9 cellular contexts compared by ENCODE assay signal in genomic region chr1:169484107-169484506, GRCh38. TPM values are rescaled to one million over a fixed set of nuclear protein-coding genes. Genes with fewer than 3 reads are reported as not detected.
DNase-seq lines count a peak whose midpoint lies in the region; ATAC-seq and TF ChIP-seq lines count a peak whose summit lies in the region.
"Had no signal": no experiment of that assay in that cellular context is flagged by ENCODE, and none has a peak within 500 bp of the region (broad histone marks: within the 10 kb centered on the region; RNA-seq: fewer than 3 reads in every experiment).

No MANE protein-coding gene starts in this region.

- H3K36me3 ChIP-seq in CD4-positive, CD25-positive, alpha-beta regulatory T cell (ENCODE audit: control insufficient read depth, insufficient read depth, low read length), result no peaks in the 10 kb centered on the region
- H3K36me3 ChIP-seq in breast epithelium (no peaks in the 10 kb centered on the region), WERI-Rb-1 (no peaks in the 10 kb centered on the region)

- ATAC-seq in CD4-positive, CD25-positive, alpha-beta regulatory T cell (ENCODE audit: low read depth in 2 of 2), result no peak
- no peak for ATAC-seq in naive B cell (ENCODE audit: low read depth in 2 of 2)
- no peak for ATAC-seq in HG03520 (IDR thresholded peaks at IDR 0.05; ENCODE audit: unreplicated experiment)

- peaks cover 5% of the 10 kb centered on the region for H3K27me3 Mint-ChIP-seq in CD4-positive, CD25-positive, alpha-beta regulatory T cell
- peaks cover 0 to 4% (median 0%) of the 10 kb centered on the region in 3 donors for H3K27me3 Mint-ChIP-seq in naive B cell

- H3K4me3 ChIP-seq in CD4-positive, CD25-positive, alpha-beta regulatory T cell (ENCODE audit: low read depth, low read length), result peak overlapping the region; percentile 93
- H3K4me3 ChIP-seq in breast epithelium, result peak overlapping the region; percentile 87 to 94 (median 92)
- H3K4me3 ChIP-seq in WERI-Rb-1 (ENCODE audit: low read depth, low read length), result no peak overlapping the region

- intact Hi-C loops in breast epithelium (cut with DNase I; ENCODE audit: low total_unique reads), result no loop called here

- H3K4me1 Mint-ChIP-seq in CD4-positive, CD25-positive, alpha-beta regulatory T cell, result peaks cover 22 to 58% (median 43%) of the 10 kb centered on the region in 4 donors
- peaks cover 20 to 32% (median 27%) of the 10 kb centered on the region in 3 donors for H3K4me1 Mint-ChIP-seq in naive B cell

- DNase-seq in CD4-positive, CD25-positive, alpha-beta regulatory T cell, result no peak
- peak; percentile 59 for DNase-seq in NCI-H1105 treated with DMSO at 0.1 percent for 48 hours (lab: John Stamatoyannopoulos, UW)
- DNase-seq in breast epithelium (ENCODE audit: low spot score in 2 of 2), result no peak
- no peak for DNase-seq in naive B cell
- no peak for DNase-seq in GM19240 (ENCODE audit: insufficient read length, low spot score)
- DNase-seq in NOMO-1 treated with DMSO at 0.1 percent for 48 hours (lab: John Stamatoyannopoulos, UW; ENCODE audit: unreplicated experiment), result no peak
- no peak for DNase-seq in WERI-Rb-1

- no peaks in the 10 kb centered on the region for H3K36me3 Mint-ChIP-seq in CD4-positive, CD25-positive, alpha-beta regulatory T cell
- no peaks in the 10 kb centered on the region for H3K36me3 Mint-ChIP-seq in naive B cell

- no peaks in the 10 kb centered on the region for H3K9me3 ChIP-seq in CD4-positive, CD25-positive, alpha-beta regulatory T cell (ENCODE audit: control insufficient read depth in 2 of 2, low read length in 2 of 2)
- H3K9me3 ChIP-seq in breast epithelium (no peaks in the 10 kb centered on the region), WERI-Rb-1 (ENCODE audit: severe bottlenecking) (no peaks in the 10 kb centered on the region)

- peak overlapping the region in 1 of 3 donors; percentile 2 for H3K27ac Mint-ChIP-seq in CD4-positive, CD25-positive, alpha-beta regulatory T cell
- peak overlapping the region in 3 of 6 donors; percentile 11 to 72 (median 55) for H3K27ac Mint-ChIP-seq in naive B cell

- no peak overlapping the region for H3K27ac ChIP-seq in CD4-positive, CD25-positive, alpha-beta regulatory T cell (ENCODE audit: insufficient read depth, low read length, poor library complexity, severe bottlenecking)
- H3K27ac ChIP-seq in breast epithelium, result peak overlapping the region; percentile 99
- no peak overlapping the region for H3K27ac ChIP-seq in WERI-Rb-1

- H3K4me3 Mint-ChIP-seq in CD4-positive, CD25-positive, alpha-beta regulatory T cell, result peak overlapping the region; percentile 95 to 97 (median 96)
- H3K4me3 Mint-ChIP-seq in naive B cell, result peak overlapping the region; percentile 0 to 94 (median 71)

- no peaks in the 10 kb centered on the region for H3K27me3 ChIP-seq in CD4-positive, CD25-positive, alpha-beta regulatory T cell (ENCODE audit: control insufficient read depth, insufficient read depth, low read length)
- H3K27me3 ChIP-seq in breast epithelium (no peaks in the 10 kb centered on the region), WERI-Rb-1 (ENCODE audit: insufficient read depth, low read depth, severe bottlenecking) (no peaks in the 10 kb centered on the region)

- no peak for TF ChIP-seq POLR2A in breast epithelium (IDR thresholded peaks at IDR 0.05)

- no peaks in the 10 kb centered on the region for H3K9me3 Mint-ChIP-seq in CD4-positive, CD25-positive, alpha-beta regulatory T cell
- H3K9me3 Mint-ChIP-seq in naive B cell, result no peaks in the 10 kb centered on the region

- peaks cover 26% of the 10 kb centered on the region for H3K4me1 ChIP-seq in CD4-positive, CD25-positive, alpha-beta regulatory T cell (ENCODE audit: control insufficient read depth, insufficient read depth, low read length, poor library complexity, severe bottlenecking)
- peaks cover 0 to 15% of the 10 kb centered on the region in 2 donors for H3K4me1 ChIP-seq in breast epithelium

- TF ChIP-seq CTCF in breast epithelium (IDR thresholded peaks at IDR 0.05) (no peak), WERI-Rb-1 (IDR thresholded peaks at IDR 0.05; ENCODE audit: low read depth, low read length) (no peak)

RNA-seq across cellular contexts. Expression of gene SLC19A2, which starts 1.6 kb away (rescaled TPM):
- total RNA-seq in CD4-positive, CD25-positive, alpha-beta regulatory T cell, result 4.3 TPM
- polyA plus RNA-seq in CD4-positive, CD25-positive, alpha-beta regulatory T cell, result 1 to 10 TPM in 1 of 4 donors, under 1 TPM in 3; 0.48 to 1.2 (median 0.72) TPM
- total RNA-seq in breast epithelium, result 10 to 100 TPM; 34.7 to 71.8 (median 64.2) TPM
- 1 to 10 TPM in 2 of 6 donors, under 1 TPM in 4; 0.36 to 1.4 (median 0.79) TPM for polyA plus RNA-seq in naive B cell (ENCODE audit: low read depth in 6 of 6)

RNA-seq across cellular contexts. Expression of gene CCDC181, which starts 56.8 kb away (rescaled TPM):
- not detected for total RNA-seq in CD4-positive, CD25-positive, alpha-beta regulatory T cell
- not detected for polyA plus RNA-seq in CD4-positive, CD25-positive, alpha-beta regulatory T cell
- total RNA-seq in breast epithelium, result under 1 TPM in 2 of 3 donors, not detected in 1; 0.66 to 0.73 TPM
- not detected for polyA plus RNA-seq in naive B cell (ENCODE audit: low read depth in 6 of 6)
- total RNA-seq: subcutaneous adipose tissue had no signal

Comparison
In these comparisons a context has a peak if more than half of its experiments do, and no peak if none do; other contexts are left out.
1. H3K27ac ChIP-seq: peak in breast epithelium (2 of 2); none in CD4-positive, CD25-positive, alpha-beta regulatory T cell (single experiment) and WERI-Rb-1 (single experiment).